8 cellular contexts compared by ENCODE assay signal in the genomic region with DNA sequence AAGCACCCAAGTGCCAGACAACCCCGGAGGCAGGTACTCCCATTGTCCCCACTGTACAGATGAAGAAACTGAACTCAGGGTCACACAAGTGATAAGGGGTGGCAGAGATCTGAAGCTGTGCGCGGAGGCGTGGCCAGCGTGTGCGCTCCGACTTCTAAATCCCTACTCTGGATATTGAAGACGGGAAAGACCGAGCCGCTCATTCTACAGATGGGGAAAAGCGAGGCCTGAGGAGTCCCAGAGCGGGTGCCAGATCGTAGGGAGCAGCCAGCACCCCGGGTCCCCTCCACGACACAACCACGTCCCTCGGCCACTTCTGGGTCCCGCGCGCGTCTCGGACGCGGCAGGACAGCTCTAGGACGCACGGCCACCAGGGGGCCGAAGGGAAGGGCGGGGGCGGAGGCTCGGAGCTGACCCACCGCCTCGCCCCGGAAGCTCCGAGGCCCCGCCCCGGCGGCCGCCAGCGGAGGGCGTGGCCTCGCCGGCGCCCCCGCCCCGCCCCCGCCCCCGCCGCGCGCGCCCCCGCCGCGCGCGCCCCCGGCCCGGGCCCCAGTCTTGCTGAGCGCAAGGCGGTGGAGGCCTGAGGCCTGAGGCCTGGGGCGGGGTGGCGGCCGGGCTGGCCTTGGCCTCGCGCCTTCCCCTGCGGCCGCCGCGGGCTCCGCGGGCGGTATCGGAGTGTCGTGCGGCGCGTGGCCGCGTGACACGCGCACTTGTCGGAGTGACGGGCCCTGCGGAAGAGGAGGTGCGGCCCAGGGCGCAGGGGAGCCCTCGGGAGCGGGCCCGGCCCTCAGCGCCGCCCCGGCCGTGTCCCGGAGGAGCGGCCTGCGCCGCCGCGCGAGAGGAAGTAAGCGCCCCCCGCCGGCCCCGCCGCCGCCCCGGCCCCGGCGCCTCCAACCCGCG. TPM values are rescaled to one million over a fixed set of nuclear protein-coding genes. Genes with fewer than 3 reads are reported as not detected.
DNase-seq lines count a peak whose midpoint lies in the region; ATAC-seq, FAIRE-seq and TF ChIP-seq lines count a peak whose summit lies in the region.

Gene H6PD (plus strand): TSS at position 552 of the 900 bp plus-strand sequence. CDS start 10,161 bp downstream, outside the sequence.

- H3K27ac ChIP-seq in H1 (ENCODE audit: low read depth, low read length), result peak within 1 kb of the TSS; percentile 86; the same call in 1 of the 2 replicates

- TF ChIP-seq EP300 in H1 (IDR thresholded peaks at IDR 0.05; ENCODE audit: borderline replicate concordance in 1 of 2, low read depth in 2 of 2, low read length in 2 of 2), result no peak

- peak within 1 kb of the TSS; percentile 97 for H3K18ac ChIP-seq in H1 (ENCODE audit: extremely low read depth, low read length)

- DNase-seq in BE2C, result peak; percentile 78
- DNase-seq in NCI-H774 (lab: John Stamatoyannopoulos, UW), result peak; percentile 37
- peak; percentile 28 to 39 for DNase-seq in activated CD8-positive, alpha-beta memory T cell treated with anti-CD3 and anti-CD28 coated beads for 4 hours (ENCODE audit: low read depth in 2 of 2)
- peak in 1 of 2 experiments; percentile 86 for DNase-seq in H1 (ENCODE audit: low read depth in 1 of 2, low spot score in 2 of 2)
- peak; percentile 95 for DNase-seq in mesenteric fat pad (ENCODE audit: low spot score)
- DNase-seq in stimulated activated CD8-positive, alpha-beta memory T cell treated with anti-CD3 and anti-CD28 coated beads, Interleukin-15, amount 100 ng/mL, for 24 hours (ENCODE audit: low read depth), result peak; percentile 50

- no peaks in the 10 kb centered on the region for H3K79me2 ChIP-seq in H1 (ENCODE audit: control insufficient read depth in 1 of 2, insufficient read depth in 2 of 2, low read length in 2 of 2)

- TF ChIP-seq CTCF in BE2C (IDR thresholded peaks at IDR 0.05; ENCODE audit: low read depth, low read length) (peak; percentile 53), H1 (IDR thresholded peaks at IDR 0.05; ENCODE audit: control extremely low read depth in 1 of 3, insufficient read depth in 1 of 3, low read depth in 1 of 3, low read length in 3 of 3) (peak; percentile 39 to 54 (median 41))

- CTCF ChIA-PET in H1 (lab: Charles Lee; ENCODE audit: partially characterized antibody), result interaction anchor here (0.6 to 11.9 kb wide), 21 partner anchors 9 to 227 kb away, joined by 3 to 127 read pairs (median 4); no protein-coding TSS in a partner anchor

- peak within 1 kb of the TSS in 3 of 4 experiments; percentile 80 to 89 (median 81); a peak in 5 of 7 replicates for H3K9ac ChIP-seq in H1 (replicated peaks in 1 of 4; ENCODE audit: extremely low read depth in 1 of 4, low read depth in 3 of 4, low read length in 3 of 4)

- peak within 1 kb of the TSS; percentile 74 for H4K5ac ChIP-seq in H1 (ENCODE audit: insufficient read length, low read depth, low read length)

- ATAC-seq in GM18870 (IDR thresholded peaks at IDR 0.05; ENCODE audit: unreplicated experiment), result peak; percentile 62
- peak; percentile 64 for ATAC-seq in HG03108 (IDR thresholded peaks at IDR 0.05; ENCODE audit: unreplicated experiment)

- peak within 1 kb of the TSS; percentile 45 to 81 for H3K4me2 ChIP-seq in H1 (ENCODE audit: insufficient read depth in 1 of 2, low read depth in 2 of 2, low read length in 2 of 2)

- no peaks in the 10 kb centered on the region for H3K79me1 ChIP-seq in H1 (ENCODE audit: low read depth, low read length)

- no peak within 1 kb of the TSS for H3K14ac ChIP-seq in H1 (ENCODE audit: insufficient read length)

- no peak within 1 kb of the TSS for H2AK5ac ChIP-seq in H1 (ENCODE audit: low read depth, low read length)

- no peak within 1 kb of the TSS for H3K23ac ChIP-seq in H1 (ENCODE audit: insufficient read length)

- peak within 1 kb of the TSS; percentile 52; the same call in 1 of the 2 replicates for H2BK5ac ChIP-seq in H1 (ENCODE audit: low read depth, low read length)

- peak within 1 kb of the TSS; percentile 84 for H4K91ac ChIP-seq in H1 (replicated peaks; ENCODE audit: insufficient read length, low read length)

- WGBS in H1 (ENCODE audit: extremely low coverage in 1 of 2, insufficient coverage in 1 of 2, insufficient read length in 1 of 2, insufficient replicate concordance in 2 of 2, low coverage in 1 of 2, low lambda C conversion rate in 2 of 2, missing lambda C conversion rate in 1 of 2), 2 experiments, result 3% methylated on average over 39 of the region's 111 CpGs; no CpG with 5 or more reads in 1 of the 2 experiments

- H3K23me2 ChIP-seq in H1 (ENCODE audit: low read depth, low read length), result peaks cover 5% of the 10 kb centered on the region; the same call in 1 of the 2 replicates

- H2BK120ac ChIP-seq in H1 (replicated peaks; ENCODE audit: low read depth, low read length), result peak within 1 kb of the TSS; percentile 92

- TF ChIP-seq POLR2A in H1 (IDR thresholded peaks at IDR 0.05; ENCODE audit: control extremely low read depth in 1 of 2, low read depth in 2 of 2, low read length in 2 of 2), result peak in 1 of 2 experiments; percentile 82; a peak in 2 of 3 replicates

- H3K4me3 ChIP-seq in BE2C (ENCODE audit: low read depth, low read length) (peak within 1 kb of the TSS; percentile 59), H1 (ENCODE audit: extremely low read depth in 1 of 4, insufficient read depth in 2 of 4, low read depth in 3 of 4, low read length in 4 of 4) (peak within 1 kb of the TSS; percentile 54 to 77 (median 60))

- H4K20me1 ChIP-seq in H1 (replicated peaks in 1 of 2; ENCODE audit: control insufficient read depth in 1 of 2, insufficient read depth in 2 of 2, low read length in 2 of 2), result no peaks in the 10 kb centered on the region

- peak within 1 kb of the TSS; percentile 97; the same call in 1 of the 2 replicates for H4K8ac ChIP-seq in H1 (ENCODE audit: extremely low read depth, insufficient read depth, low read length)

- H3K4me1 ChIP-seq in BE2C (no peaks in the 10 kb centered on the region), H1 (replicated peaks in 1 of 4; ENCODE audit: control insufficient read depth in 3 of 4, insufficient read depth in 4 of 4, low read length in 3 of 4) (peaks cover 0 to 4% (median 3%) of the 10 kb centered on the region in 4 experiments; a peak in 3 of 7 replicates)

- POLR2A ChIA-PET in H1 (lab: Charles Lee; ENCODE audit: partially characterized antibody), result interaction anchor here (0.6 to 1.5 kb wide), 3 partner anchors 15 to 33 kb away, joined by 3 read pairs; no protein-coding TSS in a partner anchor

- 0 out of 2 replicates have a peak within 1 kb of the TSS, but pooled peaks have one; percentile 72 for H2BK15ac ChIP-seq in H1 (ENCODE audit: low read length)

- no peak within 1 kb of the TSS for H3K56ac ChIP-seq in H1 (replicated peaks; ENCODE audit: insufficient read length, low read depth, low read length)

- no peak within 1 kb of the TSS for H3K4ac ChIP-seq in H1 (replicated peaks; ENCODE audit: insufficient read length, low read depth, low read length)

- H3K36me3 ChIP-seq in BE2C (no peaks in the 10 kb centered on the region), H1 (ENCODE audit: control insufficient read depth in 2 of 4, insufficient read depth in 4 of 4, low read length in 3 of 4) (no peaks in the 10 kb centered on the region)

- no peak for FAIRE-seq in H1 (lab: Jason Lieb, UNC)

- no peak within 1 kb of the TSS for H2BK20ac ChIP-seq in H1 (ENCODE audit: low read length)

- H3K9me3 ChIP-seq in BE2C (no peaks in the 10 kb centered on the region), H1 (ENCODE audit: insufficient read depth in 2 of 2, low read depth in 1 of 2, low read length in 1 of 2) (no peaks in the 10 kb centered on the region)

- H3K27me3 ChIP-seq in BE2C (no peaks in the 10 kb centered on the region), H1 (replicated peaks in 1 of 4; ENCODE audit: control insufficient read depth in 3 of 4, extremely low read depth in 1 of 4, insufficient read depth in 3 of 4, low read length in 3 of 4) (no peaks in the 10 kb centered on the region)

- H2AFZ ChIP-seq in H1 (ENCODE audit: low read length), result peak within 1 kb of the TSS; percentile 73; the same call in 1 of the 2 replicates

- H2BK12ac ChIP-seq in H1 (ENCODE audit: low read depth, low read length), result no peak within 1 kb of the TSS

- TF ChIP-seq RAD21 in H1 (IDR thresholded peaks at IDR 0.05 in 1 of 2, conservative IDR thresholded peaks at IDR 0.05 in 1 of 2; ENCODE audit: low read depth in 2 of 2, low read length in 2 of 2), result peak in 1 of 2 experiments; percentile 1; a peak in 1 of 4 replicates

TF ChIP-seq in H1, 55 proteins besides CTCF, POLR2A, EP300 and RAD21 (continues in another document):
- peak; percentile 65 for TF ChIP-seq BACH1 (IDR thresholded peaks at IDR 0.05; ENCODE audit: low read length)
- TF ChIP-seq SIX5 (IDR thresholded peaks at IDR 0.05; ENCODE audit: low read depth, low read length), result no peak
- TF ChIP-seq RXRA (IDR thresholded peaks at IDR 0.05; ENCODE audit: insufficient read depth, low read depth, low read length), result no peak
- TF ChIP-seq POU5F1 (IDR thresholded peaks at IDR 0.05; ENCODE audit: low read depth, low read length), result no peak
- TF ChIP-seq KDM1A (IDR thresholded peaks at IDR 0.05; ENCODE audit: borderline replicate concordance, low read length), result peak; percentile 97

RNA-seq across cellular contexts. Expression of gene H6PD, which starts in this region (rescaled TPM):
- polyA plus RNA-seq in BE2C (2012; ENCODE audit: insufficient read depth, insufficient read length, low read depth), result 0.60 TPM
- 3.8 and 4.0 TPM in 2 replicates for total RNA-seq in H1 (2021; fragmentation: NEBNext Ultra II Directional; extraction: Animal tissue kit (Norgen Biotek cat#: 25700))
- polyA plus RNA-seq in H1 (2011; rRNA removed), result 3.6 and 5.0 TPM in 2 replicates
- 3.7 TPM for polyA plus RNA-seq in H1 (2011; cell fraction: cytosol; rRNA removed)
- polyA plus RNA-seq in H1 (2011; cell fraction: nucleus; rRNA removed), result 6.8 TPM
- 3.3 to 5.0 TPM (median 3.8 TPM) in 4 replicates for polyA plus RNA-seq in H1 (2012, experiment 1 of 2)
- polyA plus RNA-seq in H1 (2012, experiment 2 of 2), result 3.4 TPM
- polyA plus RNA-seq in H1 (2013, experiment 1 of 2), result 5.8 TPM
- polyA plus RNA-seq in H1 (2013, experiment 2 of 2), result 4.7 TPM
- 3.8 and 3.9 TPM in 2 replicates for polyA minus RNA-seq in H1 (2011; rRNA and poly(A)+ RNA removed)
- polyA minus RNA-seq in H1 (2011; cell fraction: cytosol; rRNA and poly(A)+ RNA removed), result 3.4 TPM
- polyA minus RNA-seq in H1 (2011; cell fraction: nucleus; rRNA and poly(A)+ RNA removed), result 3.4 TPM
- total RNA-seq in mesenteric fat pad, result 77.6 TPM

Comparison
In these comparisons a context has a peak if more than half of its experiments do, and no peak if none do; other contexts are left out.
1. RNA of gene H6PD (total RNA-seq): 77.6 TPM in mesenteric fat pad (single experiment); 3.8 to 4.0 TPM in H1; every median in the first group is over 10 times any median in the second.